ENCODE assay signal across 8 cellular contexts in genomic region chr6:30102701-30103629, GRCh38.
DNase-seq lines count a peak whose midpoint lies in the region; ATAC-seq and TF ChIP-seq lines count a peak whose summit lies in the region.

No MANE protein-coding gene starts in this region.

- DNase-seq in DMS79 treated with DMSO at 0.1 percent for 48 hours (lab: John Stamatoyannopoulos, UW): peak; percentile 80
- peak; percentile 34 to 58 for DNase-seq in NCI-H187 (lab: John Stamatoyannopoulos, UW)
- DNase-seq in T-helper 2 cell treated with Interferon-gamma antibody and Interleukin-4, amounts not matched to agents 5 μg/mL and 100 μg/mL, for 36 hours (ENCODE audit: low spot score): peak; percentile 79
- DNase-seq in astrocyte of the cerebellum (ENCODE audit: low read depth): peak; percentile 63
- DNase-seq in hippocampal formation (lab: John Stamatoyannopoulos, UW): peak; percentile 79 to 81
- DNase-seq in retina: peak; percentile 89

- H3K4me1 Mint-ChIP-seq in T-helper 2 cell treated with Interferon-gamma antibody and Interleukin-4, amounts not matched to agents 5 μg/mL and 100 μg/mL, for 36 hours (ENCODE audit: low read depth): peaks cover 29% of the 10 kb centered on the region

- peak; percentile 90 for TF ChIP-seq CTCF in astrocyte of the cerebellum (IDR thresholded peaks at IDR 0.05; ENCODE audit: low read depth, low read length, missing control alignments)

- peaks cover 68% of the 10 kb centered on the region for H3K27me3 Mint-ChIP-seq in T-helper 2 cell treated with Interferon-gamma antibody and Interleukin-4, amounts not matched to agents 5 μg/mL and 100 μg/mL, for 36 hours (ENCODE audit: low read depth)

- H3K27ac Mint-ChIP-seq in T-helper 2 cell treated with Interferon-gamma antibody and Interleukin-4, amounts not matched to agents 5 μg/mL and 100 μg/mL, for 36 hours: peak overlapping the region; percentile 67

- no peaks in the 10 kb centered on the region for H3K36me3 Mint-ChIP-seq in T-helper 2 cell treated with Interferon-gamma antibody and Interleukin-4, amounts not matched to agents 5 μg/mL and 100 μg/mL, for 36 hours (ENCODE audit: low read depth)

- no peak for TF ChIP-seq POLR2A in GM18505 (IDR thresholded peaks at IDR 0.05; ENCODE audit: borderline replicate concordance, extremely low read depth, insufficient read depth, insufficient read length)

- H3K4me3 ChIP-seq in astrocyte of the cerebellum (ENCODE audit: low read depth, low read length): peak overlapping the region; percentile 37

- in situ Hi-C loops in astrocyte of the cerebellum (cut with HindIII; ENCODE audit: low sequenced_read_pairs): no loop called here

- ATAC-seq in HG02610 (IDR thresholded peaks at IDR 0.05; ENCODE audit: unreplicated experiment) (peak; percentile 63), GM18505 (IDR thresholded peaks at IDR 0.05; ENCODE audit: unreplicated experiment) (no peak)

- no peaks in the 10 kb centered on the region for H3K9me3 Mint-ChIP-seq in T-helper 2 cell treated with Interferon-gamma antibody and Interleukin-4, amounts not matched to agents 5 μg/mL and 100 μg/mL, for 36 hours

- H3K4me3 Mint-ChIP-seq in T-helper 2 cell treated with Interferon-gamma antibody and Interleukin-4, amounts not matched to agents 5 μg/mL and 100 μg/mL, for 36 hours: peak overlapping the region; percentile 92
